In the genomic region with DNA sequence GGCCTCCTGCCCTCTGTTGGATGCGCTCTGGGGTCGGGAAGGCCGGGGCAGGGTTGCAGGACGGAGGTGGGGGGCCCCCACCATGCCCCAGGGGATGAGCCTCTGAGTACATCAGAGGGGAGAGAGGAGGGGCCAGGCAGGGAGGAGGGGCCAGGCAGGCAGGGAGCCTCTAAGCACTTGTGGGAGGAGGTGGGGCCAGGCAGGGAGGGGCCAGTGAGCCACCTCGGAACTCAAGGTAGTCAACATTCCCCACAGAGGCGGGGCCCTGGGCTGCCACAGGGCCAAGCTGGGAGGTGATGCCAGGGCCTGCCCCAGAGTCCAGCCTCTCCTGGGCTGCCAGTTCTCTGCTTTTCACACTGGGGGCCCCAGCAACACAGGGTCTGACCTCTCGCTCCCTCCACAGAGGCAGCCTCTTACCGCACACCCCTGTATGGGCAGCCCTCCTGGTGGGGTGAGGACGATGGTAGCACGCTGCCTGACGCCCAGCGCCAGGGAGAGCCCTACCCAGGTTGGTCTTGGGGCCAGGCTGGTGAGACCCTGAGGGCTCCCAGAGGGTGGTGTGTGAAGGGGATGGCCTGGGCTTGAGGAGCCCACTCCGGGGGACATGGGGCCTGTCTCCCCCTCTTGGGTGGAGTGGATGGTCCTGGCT, we compare ENCODE assay signal across 9 cellular contexts. TPM values are rescaled to one million over a fixed set of nuclear protein-coding genes. Genes with fewer than 3 reads are reported as not detected.
A peak's percentile ranks its signal among the peaks of the same experiment; 100 is the strongest.
DNase-seq lines count a peak whose midpoint lies in the region; ATAC-seq, FAIRE-seq and TF ChIP-seq lines count a peak whose summit lies in the region.
"Had no signal": no experiment of that assay in that cellular context is flagged by ENCODE, and none has a peak within 500 bp of the region (broad histone marks: within the 10 kb centered on the region; RNA-seq: fewer than 3 reads in every experiment).

No MANE protein-coding gene starts in this region.

- no peak for TF ChIP-seq POLR2A in gastroesophageal sphincter (IDR thresholded peaks at IDR 0.05)

- H3K4me3 ChIP-seq in endodermal cell (ENCODE audit: low read length) (no peak overlapping the region), small intestine (ENCODE audit: low read depth in 1 of 2, low read length in 2 of 2) (no peak overlapping the region), gastroesophageal sphincter (no peak overlapping the region)

- H3K9me3 Mint-ChIP-seq in endodermal cell: no peaks in the 10 kb centered on the region

- no peak for TF ChIP-seq EP300 in gastroesophageal sphincter (IDR thresholded peaks at IDR 0.05)

- no peak for ATAC-seq in gastroesophageal sphincter

- TF ChIP-seq CTCF in endodermal cell (conservative IDR thresholded peaks at IDR 0.05) (no peak), gastroesophageal sphincter (IDR thresholded peaks at IDR 0.05) (no peak)

- H3K27ac ChIP-seq in endodermal cell (ENCODE audit: low read depth, low read length) (no peak overlapping the region), small intestine (ENCODE audit: low read depth in 1 of 2, low read length in 1 of 2) (no peak overlapping the region), gastroesophageal sphincter (no peak overlapping the region)

- H3K9me3 ChIP-seq in endodermal cell (ENCODE audit: control insufficient read depth, low read length): no peaks in the 10 kb centered on the region
- H3K9me3 ChIP-seq in small intestine (ENCODE audit: control insufficient read depth, low read depth): no peaks in the 10 kb centered on the region
- no peaks in the 10 kb centered on the region for H3K9me3 ChIP-seq in gastroesophageal sphincter

- H3K36me3 ChIP-seq in endodermal cell (ENCODE audit: control insufficient read depth, insufficient read depth, low read length): peaks cover 26% of the 10 kb centered on the region
- H3K36me3 ChIP-seq in small intestine (ENCODE audit: control insufficient read depth in 2 of 2, insufficient read depth in 2 of 2, low read length in 2 of 2): peaks cover 11 to 17% of the 10 kb centered on the region in 2 donors
- peaks cover 0 to 95% of the 10 kb centered on the region in 2 donors for H3K36me3 ChIP-seq in gastroesophageal sphincter

- DNase-seq in NCI-H2107 treated with DMSO at 0.1 percent for 48 hours (lab: John Stamatoyannopoulos, UW; ENCODE audit: unreplicated experiment): peak; percentile 67
- no peak for DNase-seq in NCI-H2107 (lab: John Stamatoyannopoulos, UW)
- peak; percentile 33 for DNase-seq in NCI-H2196 treated with DMSO at 0.1 percent for 48 hours (lab: John Stamatoyannopoulos, UW; ENCODE audit: unreplicated experiment)
- DNase-seq in endodermal cell: peak; percentile 91
- DNase-seq in small intestine: peak; percentile 89
- no peak for DNase-seq in anterior cingulate cortex (lab: John Stamatoyannopoulos, UW)
- DNase-seq in NCI-H187 treated with DMSO at 0.1 percent for 48 hours (lab: John Stamatoyannopoulos, UW): no peak

- H3K27ac Mint-ChIP-seq in endodermal cell: no peak overlapping the region

- WGBS in endodermal cell (ENCODE audit: insufficient coverage in 1 of 2, insufficient read length in 1 of 2), 2 experiments: 48 to 80% methylated on average over 3 to 13 of the region's 13 CpGs
- 68 to 73% (median 71%) methylated on average over 13 of the region's 13 CpGs for WGBS in small intestine, 3 donors
- WGBS in gastroesophageal sphincter (ENCODE audit: low coverage in 1 of 2), 2 donors: 20% methylated on average over 1 of the region's 13 CpGs; no CpG with 5 or more reads in 1 of the 2 donors

- H3K4me1 ChIP-seq in endodermal cell (ENCODE audit: control insufficient read depth, insufficient read depth, low read length): no peaks in the 10 kb centered on the region
- no peaks in the 10 kb centered on the region for H3K4me1 ChIP-seq in small intestine (ENCODE audit: control insufficient read depth in 2 of 2, insufficient read depth in 1 of 2, low read depth in 1 of 2, low read length in 1 of 2)
- H3K4me1 ChIP-seq in gastroesophageal sphincter: no peaks in the 10 kb centered on the region

- H3K4me3 Mint-ChIP-seq in endodermal cell: no peak overlapping the region

- no peak for FAIRE-seq in small intestine (lab: Jason Lieb, UNC)

- H3K9ac ChIP-seq in endodermal cell (ENCODE audit: extremely low read depth, low read length, poor library complexity, severe bottlenecking): no peak overlapping the region

- H3K27me3 ChIP-seq in endodermal cell (ENCODE audit: control insufficient read depth, insufficient read depth, low read length, poor library complexity, severe bottlenecking): no peaks in the 10 kb centered on the region
- no peaks in the 10 kb centered on the region for H3K27me3 ChIP-seq in small intestine (ENCODE audit: control insufficient read depth in 2 of 2, insufficient read depth in 2 of 2, low read length in 2 of 2)
- no peaks in the 10 kb centered on the region for H3K27me3 ChIP-seq in gastroesophageal sphincter

- no peaks in the 10 kb centered on the region for H3K4me1 Mint-ChIP-seq in endodermal cell

- H3K27me3 Mint-ChIP-seq in endodermal cell (ENCODE audit: insufficient read depth): no peaks in the 10 kb centered on the region

- H3K36me3 Mint-ChIP-seq in endodermal cell (ENCODE audit: low read depth): peaks cover 7% of the 10 kb centered on the region

RNA-seq across cellular contexts. Expression of a gene that starts 17.4 kb away (rescaled TPM):
- 10 to 100 TPM; 38.9 to 43.1 TPM for total RNA-seq in endodermal cell
- 13.9 TPM for polyA plus RNA-seq in endodermal cell (2013, experiment 1 of 2)
- polyA plus RNA-seq in endodermal cell (2013, experiment 2 of 2): 15.1 TPM
- 10 to 100 TPM; 24.9 to 33.9 (median 32.7) TPM for polyA plus RNA-seq in small intestine
- total RNA-seq in gastroesophageal sphincter: 10 to 100 TPM; 18.7 to 64.7 (median 25.5) TPM

RNA-seq across cellular contexts. Expression of a gene that starts 42.2 kb away (rescaled TPM):
- total RNA-seq in endodermal cell: not detected
- 0.04 TPM for polyA plus RNA-seq in endodermal cell (2013, experiment 1 of 2)
- not detected for polyA plus RNA-seq in endodermal cell (2013, experiment 2 of 2)
- polyA plus RNA-seq in small intestine: 1 to 10 TPM in 1 of 3 donors, under 1 TPM in 1, not detected in 1; 0.42 to 1.4 TPM
- total RNA-seq in gastroesophageal sphincter: under 1 TPM in 3 of 4 donors, not detected in 1; under 0.01 to 0.42 (median 0.31) TPM
- total RNA-seq: NCI-H460 had no signal

Comparison
In these comparisons a context has a peak if more than half of its experiments do, and no peak if none do; other contexts are left out.
1. DNase-seq: peak in NCI-H2107 treated with DMSO at 0.1 percent for 48 hours (single experiment), NCI-H2196 treated with DMSO at 0.1 percent for 48 hours (single experiment), endodermal cell (single experiment) and small intestine (single experiment); none in NCI-H2107 (single experiment), anterior cingulate cortex (0 of 58) and NCI-H187 treated with DMSO at 0.1 percent for 48 hours (single experiment).